In the genomic region with DNA sequence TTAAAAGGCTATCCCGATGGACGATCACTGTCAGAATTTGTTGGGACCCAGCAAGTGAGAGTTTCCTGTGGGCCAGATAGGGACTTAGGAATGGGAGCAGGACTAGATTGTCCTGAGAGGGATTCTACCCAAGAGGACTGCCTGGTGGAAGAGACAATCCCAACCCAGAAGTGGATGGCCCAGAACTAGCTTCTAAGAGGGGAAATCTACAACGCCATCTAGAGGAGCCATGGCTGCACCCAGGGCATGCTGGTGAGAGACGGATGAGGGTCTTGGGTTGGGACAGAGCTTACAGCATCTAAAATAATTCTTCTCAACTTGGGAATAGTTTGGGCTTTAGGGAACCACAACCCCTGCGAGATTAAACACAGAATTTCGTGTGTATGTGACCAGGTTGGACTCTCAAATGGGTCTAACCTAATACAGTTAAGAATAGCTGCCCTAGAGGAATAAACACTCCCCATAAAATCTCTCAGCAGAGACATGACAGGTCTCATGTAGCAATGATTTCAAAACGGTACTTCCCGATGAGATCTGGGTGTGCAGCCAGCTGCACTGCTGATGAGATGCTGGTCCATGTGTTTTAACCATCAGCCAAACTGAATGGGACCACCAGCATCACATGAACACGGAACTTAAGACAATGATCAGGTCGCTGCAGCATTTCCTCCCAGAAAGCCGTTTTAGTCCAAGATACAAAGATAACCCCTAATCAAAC, we compare ENCODE assay signal across 1 cellular context.
TF ChIP-seq lines count a peak whose summit lies in the region.

No MANE protein-coding gene starts in this region.

TF ChIP-seq in GM23338, 12 proteins besides CTCF, POLR2A, EP300 and RAD21:
- TF ChIP-seq JUNB (IDR thresholded peaks at IDR 0.05; ENCODE audit: unreplicated experiment), result no peak
- TF ChIP-seq STAT1 (IDR thresholded peaks at IDR 0.05; ENCODE audit: unreplicated experiment), result no peak
